17 cellular contexts compared by ENCODE assay signal in the genomic region with DNA sequence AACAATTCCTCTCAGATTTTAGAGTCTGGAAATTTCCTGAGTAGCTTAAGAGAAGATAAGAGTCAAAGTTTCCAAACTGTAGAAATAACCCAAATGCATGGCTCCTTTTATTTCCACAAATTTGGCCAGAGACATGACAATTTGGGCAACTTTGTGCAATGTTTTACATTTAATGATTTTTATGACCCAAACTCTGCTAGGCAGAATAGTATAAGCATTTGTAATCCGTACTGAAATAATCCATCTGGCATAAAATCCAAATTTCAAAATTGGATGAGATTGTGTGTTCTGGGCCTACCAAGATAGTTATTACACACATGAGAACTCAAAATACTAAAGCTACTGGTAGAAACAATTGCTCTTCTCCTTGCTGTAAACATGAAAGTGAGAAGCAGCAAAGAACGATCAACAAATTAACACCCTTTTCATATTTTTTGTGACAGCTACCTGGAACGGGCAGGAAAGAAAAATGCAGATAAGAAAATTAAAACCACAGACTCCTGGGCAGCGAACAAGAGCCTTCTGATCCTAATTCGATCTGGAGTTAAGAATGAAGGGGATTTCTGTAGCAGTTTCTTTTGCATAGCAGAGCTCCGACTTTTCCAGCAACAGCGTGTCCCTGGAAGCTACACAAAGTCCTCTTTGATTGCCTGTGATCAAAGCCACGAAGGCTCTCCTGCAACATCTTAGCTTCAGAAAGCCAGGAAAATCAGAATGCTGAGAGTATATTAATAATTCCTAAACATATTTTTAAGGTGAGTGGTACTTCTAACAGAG.
DNase-seq lines count a peak whose midpoint lies in the region; ATAC-seq, FAIRE-seq and TF ChIP-seq lines count a peak whose summit lies in the region.
"Had no signal": no experiment of that assay in that cellular context is flagged by ENCODE, and none has a peak within 500 bp of the region (broad histone marks: within the 10 kb centered on the region; RNA-seq: fewer than 3 reads in every experiment).

No MANE protein-coding gene starts in this region.

- intact Hi-C loops in pancreas (cut with DNase I) (no loop called here), natural killer cell (cut with micrococcal nuclease) (no loop called here)

- H3K27ac Mint-ChIP-seq in natural killer cell = no peak overlapping the region
- H3K27ac Mint-ChIP-seq: B cell; CD4-positive, alpha-beta T cell had no signal

- no peak overlapping the region for H3K4me3 Mint-ChIP-seq in natural killer cell
- H3K4me3 Mint-ChIP-seq: B cell; CD4-positive, alpha-beta T cell had no signal

- TF ChIP-seq CTCF in fibroblast of the aortic adventitia (IDR thresholded peaks at IDR 0.05; ENCODE audit: insufficient read depth, low read length) = no peak
- no peak for TF ChIP-seq CTCF in pancreas (IDR thresholded peaks at IDR 0.05)
- no peak for TF ChIP-seq CTCF in natural killer cell (IDR thresholded peaks at IDR 0.05)

- DNase-seq in COLO829 (ENCODE audit: low spot score) (peak; percentile 60), astrocyte of the hippocampus (ENCODE audit: low read depth, low spot score) (peak; percentile 28), fibroblast of the aortic adventitia (ENCODE audit: low read depth) (peak; percentile 69), pancreas (no peak), NCI-H2171 (lab: John Stamatoyannopoulos, UW) (no peak), natural killer cell (no peak)
- DNase-seq in activated CD4-positive, CD25-positive, alpha-beta regulatory T cell (lab: John Stamatoyannopoulos, UW) = no peak
- DNase-seq: ACHN; CD4-positive, alpha-beta T cell; DND-41; GF-D8; NCI-H146; NCI-H2081 treated with DMSO at 0.1 percent for 48 hours; NCI-H226 had no signal

- peaks cover 0 to 5% of the 10 kb centered on the region in 2 donors for H3K9me3 Mint-ChIP-seq in natural killer cell
- H3K9me3 Mint-ChIP-seq: CD4-positive, alpha-beta T cell had no signal

- no peaks in the 10 kb centered on the region for H3K27me3 Mint-ChIP-seq in natural killer cell (ENCODE audit: low read depth in 2 of 2)
- H3K27me3 Mint-ChIP-seq: B cell; CD4-positive, alpha-beta T cell had no signal

- no peaks in the 10 kb centered on the region for H3K36me3 ChIP-seq in pancreas

- 51 to 52% methylated on average over 8 of the region's 8 CpGs for WGBS in pancreas, 2 donors

- peak overlapping the region in 3 of 4 donors; percentile 3 to 49 (median 37) for H3K27ac ChIP-seq in pancreas
- H3K27ac ChIP-seq: RWPE1 had no signal

- H3K27me3 ChIP-seq in pancreas = no peaks in the 10 kb centered on the region

- H3K36me3 Mint-ChIP-seq in natural killer cell = no peaks in the 10 kb centered on the region

- H3K4me1 ChIP-seq in pancreas = no peaks in the 10 kb centered on the region

- no peak for FAIRE-seq in pancreas (lab: Jason Lieb, UNC)
- FAIRE-seq: HTR-8/SVneo had no signal

- peak in 2 of 4 donors; percentile 51 to 64 for ATAC-seq in pancreas
- ATAC-seq in natural killer cell = no peak

- H3K4me3 ChIP-seq in fibroblast of the aortic adventitia (ENCODE audit: low read depth, low read length) (no peak overlapping the region), pancreas (no peak overlapping the region)

- H3K4me1 Mint-ChIP-seq in natural killer cell = no peaks in the 10 kb centered on the region
- H3K4me1 Mint-ChIP-seq: B cell had no signal

- no peaks in the 10 kb centered on the region for H3K9me3 ChIP-seq in pancreas

Comparison
In these comparisons a context has a peak if more than half of its experiments do, and no peak if none do; other contexts are left out.
1. DNase-seq: peak in COLO829 (single experiment), astrocyte of the hippocampus (single experiment) and fibroblast of the aortic adventitia (single experiment); none in pancreas (0 of 6), activated CD4-positive, CD25-positive, alpha-beta regulatory T cell (0 of 4), NCI-H2171 (single experiment) and natural killer cell (single experiment).